Comparison of ENCODE assay signal across 8 cellular contexts in the genomic region with DNA sequence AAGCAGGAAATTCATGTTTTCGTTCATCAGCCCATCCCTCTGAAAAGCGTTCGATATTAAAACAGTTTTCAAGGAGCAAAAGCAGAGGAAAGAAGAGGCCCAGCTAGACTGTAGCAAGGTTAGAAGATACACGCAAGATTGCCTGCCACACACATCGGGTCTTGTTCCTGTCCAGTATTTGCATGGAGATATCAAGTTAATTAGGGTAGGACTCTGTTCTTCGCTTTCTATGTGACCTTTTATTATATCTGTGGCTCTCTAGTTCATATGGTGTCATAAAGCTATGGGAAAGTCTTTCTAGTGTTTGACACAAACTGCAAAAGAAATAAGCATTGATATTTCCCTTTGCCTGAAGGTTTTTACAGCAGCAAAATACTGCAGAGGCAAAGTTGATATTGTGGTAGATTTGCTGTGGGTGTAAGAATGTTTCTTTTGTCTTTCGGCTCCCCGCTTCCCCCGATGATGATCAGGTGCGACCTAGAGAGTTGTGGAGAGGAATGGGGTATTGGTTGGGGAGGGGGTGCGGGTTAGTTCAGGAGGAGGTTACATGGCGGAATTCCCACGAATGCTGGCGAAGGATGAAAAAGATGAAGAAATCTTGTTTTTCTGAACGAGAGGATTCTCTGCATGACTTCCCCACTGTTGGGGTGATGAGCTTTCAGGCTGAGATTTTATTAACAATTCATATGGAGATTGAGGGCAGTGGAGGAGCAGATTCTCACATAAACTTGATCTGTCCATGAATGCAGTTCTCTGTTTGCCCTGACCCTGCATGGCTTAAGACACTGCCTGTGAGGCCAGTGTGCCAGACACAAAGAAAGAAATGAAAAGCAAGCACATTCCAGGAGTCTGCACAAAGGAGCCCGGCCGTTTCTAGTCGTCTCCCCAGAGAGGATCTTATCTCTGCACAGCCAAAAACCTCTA.
DNase-seq lines count a peak whose midpoint lies in the region; ATAC-seq and TF ChIP-seq lines count a peak whose summit lies in the region.

No MANE protein-coding gene starts in this region.

- TF ChIP-seq EP300 in sigmoid colon (IDR thresholded peaks at IDR 0.05) = no peak

- peak; percentile 22 for DNase-seq in GM04504 (ENCODE audit: low read depth)
- DNase-seq in brain pericyte (ENCODE audit: low read depth, low spot score) = peak; percentile 56
- peak; percentile 15 for DNase-seq in iPS-NIHi7 (ENCODE audit: extremely low spot score)
- DNase-seq in sigmoid colon = peak; percentile 75
- no peak for DNase-seq in effector memory CD4-positive, alpha-beta T cell
- no peak for DNase-seq in spleen

- intact Hi-C loops in sigmoid colon (cut with DNase I) (no loop called here), spleen (cut with DNase I; ENCODE audit: low total_unique reads) (no loop called here)

- WGBS in sigmoid colon, 2 donors = 40 to 63% methylated on average over 18 of the region's 18 CpGs
- 71 to 83% (median 74%) methylated on average over 18 of the region's 18 CpGs for WGBS in spleen, 5 donors

- H3K4me3 ChIP-seq in sigmoid colon (peak overlapping the region in 3 of 4 donors; percentile 15 to 23 (median 20)), spleen (no peak overlapping the region)
- H3K4me3 ChIP-seq in effector memory CD4-positive, alpha-beta T cell (ENCODE audit: insufficient read depth, low read depth, low read length, poor library complexity, severe bottlenecking) = no peak overlapping the region

- H3K36me3 ChIP-seq in sigmoid colon (no peaks in the 10 kb centered on the region), spleen (no peaks in the 10 kb centered on the region)
- H3K36me3 ChIP-seq in effector memory CD4-positive, alpha-beta T cell (ENCODE audit: control insufficient read depth, insufficient read depth, low read length) = no peaks in the 10 kb centered on the region

- H3K27me3 ChIP-seq in sigmoid colon = no peaks in the 10 kb centered on the region
- H3K27me3 ChIP-seq in effector memory CD4-positive, alpha-beta T cell (replicated peaks; ENCODE audit: control insufficient read depth, insufficient read depth, low read length, poor library complexity, severe bottlenecking) = no peaks in the 10 kb centered on the region
- no peaks in the 10 kb centered on the region for H3K27me3 ChIP-seq in spleen (replicated peaks in 1 of 7)

- no peak for ATAC-seq in HG03520 (IDR thresholded peaks at IDR 0.05; ENCODE audit: unreplicated experiment)
- no peak for ATAC-seq in HG02623 (IDR thresholded peaks at IDR 0.05; ENCODE audit: unreplicated experiment)

- TF ChIP-seq POLR2A in sigmoid colon (IDR thresholded peaks at IDR 0.05) (no peak), spleen (IDR thresholded peaks at IDR 0.05) (no peak)

- H3K4me1 ChIP-seq in sigmoid colon = no peaks in the 10 kb centered on the region
- H3K4me1 ChIP-seq in effector memory CD4-positive, alpha-beta T cell (ENCODE audit: control insufficient read depth, insufficient read depth, low read length, poor library complexity, severe bottlenecking) = no peaks in the 10 kb centered on the region
- no peaks in the 10 kb centered on the region for H3K4me1 ChIP-seq in spleen

- no peak for TF ChIP-seq CTCF in sigmoid colon (IDR thresholded peaks at IDR 0.05)
- no peak for TF ChIP-seq CTCF in spleen (IDR thresholded peaks at IDR 0.05 in 8 of 11, conservative IDR thresholded peaks at IDR 0.05 in 3 of 11)

- no peaks in the 10 kb centered on the region for H3K9me3 ChIP-seq in sigmoid colon
- H3K9me3 ChIP-seq in effector memory CD4-positive, alpha-beta T cell (ENCODE audit: control insufficient read depth, low read length) = no peaks in the 10 kb centered on the region
- H3K9me3 ChIP-seq in spleen = no peaks in the 10 kb centered on the region

- H3K27ac ChIP-seq in sigmoid colon = peak overlapping the region; percentile 58 to 66 (median 62)
- H3K27ac ChIP-seq in effector memory CD4-positive, alpha-beta T cell (ENCODE audit: insufficient read depth, low read length, poor library complexity, severe bottlenecking) = no peak overlapping the region
- no peak overlapping the region for H3K27ac ChIP-seq in spleen

Comparison
In these comparisons a context has a peak if more than half of its experiments do, and no peak if none do; other contexts are left out.
1. DNase-seq: peak in GM04504 (single experiment), brain pericyte (single experiment), iPS-NIHi7 (single experiment) and sigmoid colon (single experiment); none in effector memory CD4-positive, alpha-beta T cell (0 of 3) and spleen (single experiment).
2. H3K27ac ChIP-seq: peak in sigmoid colon (4 of 4); none in effector memory CD4-positive, alpha-beta T cell (single experiment) and spleen (0 of 8).
3. H3K4me3 ChIP-seq: peak in sigmoid colon (3 of 4); none in effector memory CD4-positive, alpha-beta T cell (single experiment) and spleen (0 of 8).